ENCODE assay signal across 31 cellular contexts in genomic region chr1:39499668-39500067, GRCh38. TPM values are rescaled to one million over a fixed set of nuclear protein-coding genes. Genes with fewer than 3 reads are reported as not detected.
A peak's percentile ranks its signal among the peaks of the same experiment; 100 is the strongest.
DNase-seq lines count a peak whose midpoint lies in the region; ATAC-seq lines count a peak whose summit lies in the region.
"Had no signal": no experiment of that assay in that cellular context is flagged by ENCODE, and none has a peak within 500 bp of the region (broad histone marks: within the 10 kb centered on the region; RNA-seq: fewer than 3 reads in every experiment).

No MANE protein-coding gene starts in this region.

- peak; percentile 59 for DNase-seq in Right ventricle myocardium superior
- peak; percentile 61 for DNase-seq in left kidney (ENCODE audit: low read depth, low spot score)
- DNase-seq in posterior vena cava (ENCODE audit: low spot score): peak; percentile 43
- peak; percentile 29 to 33 for DNase-seq in aorta
- no peak for DNase-seq in NCI-H2196 (lab: John Stamatoyannopoulos, UW; ENCODE audit: unreplicated experiment)
- no peak for DNase-seq in COR-L47 (lab: John Stamatoyannopoulos, UW)
- no peak for DNase-seq in NK-92 (lab: John Stamatoyannopoulos, UW; ENCODE audit: unreplicated experiment)
- DNase-seq: activated CD4-positive, alpha-beta T cell treated with anti-CD3 and anti-CD28 coated beads for 4 hours; activated CD8-positive, alpha-beta T cell treated with anti-CD3 and anti-CD28 coated beads, Interleukin-2, amount 10 ng/mL, durations not matched to agents 7 days and 5 days; caudate nucleus; cortex of kidney; effector memory CD8-positive, alpha-beta T cell; H7; Karpas-422; mammary epithelial cell; NCI-H1417 treated with DMSO at 0.1 percent for 48 hours; NCI-H446; NCI-H774; pancreas; Peyer's patch; stimulated activated CD4-positive, alpha-beta T cell treated with anti-CD3 and anti-CD28 coated beads, Interleukin-12 subunit alpha, Interleukin-12 subunit beta, amount 100 ng/mL, for 4 hours; stimulated activated CD4-positive, alpha-beta T cell treated with anti-CD3 and anti-CD28 coated beads, Interleukin-2, amount 100 ng/mL, for 48 hours; stimulated activated naive CD8-positive, alpha-beta T cell treated with anti-CD3 and anti-CD28 coated beads, Interleukin-15, amount 100 ng/mL, for 72 hours; SW 1271 had no signal

- ATAC-seq in Right ventricle myocardium superior (ENCODE audit: poor library complexity) (peak; percentile 89), aorta (ENCODE audit: low FRiP score) (no peak)
- ATAC-seq: activated CD8-positive, alpha-beta T cell treated with anti-CD3 and anti-CD28 coated beads, Interleukin-2, amount 10 ng/mL, durations not matched to agents 7 days and 5 days; activated naive CD4-positive, alpha-beta T cell treated with anti-CD3 and anti-CD28 coated beads, Interleukin-2, amount 50 U/mL, for 72 hours; activated T-helper 17 cell treated with anti-CD3 and anti-CD28 coated beads, Interleukin-2, amount 50 U/mL, for 72 hours; effector memory CD8-positive, alpha-beta T cell had no signal

- intact Hi-C loops in Right ventricle myocardium superior (cut with DNase I): no loop called here
- intact Hi-C loops in posterior vena cava (cut with DNase I): no loop called here
- intact Hi-C loops in aorta (cut with DNase I): no loop called here

- no peak overlapping the region for H3K4me3 ChIP-seq in aorta (ENCODE audit: low read length in 2 of 2)
- H3K4me3 ChIP-seq: BLaER1 treated with 17β-estradiol and CSF1 and Interleukin-3, amounts not matched to agents 10 nM and 100 nM; pancreas; Peyer's patch had no signal

- no peaks in the 10 kb centered on the region for H3K36me3 ChIP-seq in aorta (ENCODE audit: control insufficient read depth in 1 of 2, insufficient read depth in 2 of 2, low read length in 1 of 2)
- H3K36me3 ChIP-seq: BLaER1 treated with 17β-estradiol and CSF1 and Interleukin-3, amounts not matched to agents 10 nM and 100 nM; pancreas; Peyer's patch had no signal

- H3K27me3 ChIP-seq in aorta (ENCODE audit: control insufficient read depth in 1 of 2, insufficient read depth in 2 of 2, low read length in 1 of 2): no peaks in the 10 kb centered on the region
- H3K27me3 ChIP-seq: BLaER1 treated with 17β-estradiol and CSF1 and Interleukin-3, amounts not matched to agents 10 nM and 100 nM; pancreas; Peyer's patch had no signal

- H3K9me3 ChIP-seq in aorta (ENCODE audit: control insufficient read depth, low read length): no peaks in the 10 kb centered on the region
- H3K9me3 ChIP-seq: BLaER1 treated with 17β-estradiol and CSF1 and Interleukin-3, amounts not matched to agents 10 nM and 100 nM; pancreas; Peyer's patch had no signal

- H3K4me1 ChIP-seq in aorta (ENCODE audit: control insufficient read depth in 1 of 2, insufficient read depth in 2 of 2, low read length in 2 of 2): no peaks in the 10 kb centered on the region
- H3K4me1 ChIP-seq: Peyer's patch had no signal

- 86 to 87% methylated on average over 5 of the region's 5 CpGs for WGBS in aorta, 2 donors

- no peak overlapping the region for H3K27ac ChIP-seq in aorta (ENCODE audit: low read depth in 1 of 2, low read length in 2 of 2)
- H3K27ac ChIP-seq: BLaER1 treated with 17β-estradiol and CSF1 and Interleukin-3, amounts not matched to agents 10 nM and 100 nM; pancreas; Peyer's patch; VCaP had no signal

RNA-seq across cellular contexts. Expression of gene BMP8A, which starts 8.2 kb away (rescaled TPM):
- 0.30 TPM for total RNA-seq in Right ventricle myocardium superior
- under 1 TPM; 0.65 to 0.90 TPM for total RNA-seq in posterior vena cava
- not detected for total RNA-seq in aorta
- not detected for polyA plus RNA-seq in aorta
- total RNA-seq: epithelial cell of proximal tubule, G401 had no signal
- polyA plus RNA-seq: mammary epithelial cell, neural cell had no signal

Comparison
In these comparisons a context has a peak if more than half of its experiments do, and no peak if none do; other contexts are left out.
1. DNase-seq: peak in Right ventricle myocardium superior (single experiment), left kidney (single experiment), posterior vena cava (single experiment) and aorta (2 of 2); none in NCI-H2196 (single experiment), COR-L47 (single experiment) and NK-92 (single experiment).